8 cellular contexts compared by ENCODE assay signal in genomic region chr17:50866261-50866949, GRCh38. TPM values are rescaled to one million over a fixed set of nuclear protein-coding genes. Genes with fewer than 3 reads are reported as not detected.
DNase-seq lines count a peak whose midpoint lies in the region; ATAC-seq, FAIRE-seq and TF ChIP-seq lines count a peak whose summit lies in the region.

Gene TOB1, minus strand, starts transcription at chr17:50866354. Its CDS starts 2,337 bp downstream, at chr17:50864017.

- ATAC-seq in GM18873 (IDR thresholded peaks at IDR 0.05; ENCODE audit: low FRiP score, unreplicated experiment) (peak; percentile 50), HG03135 (IDR thresholded peaks at IDR 0.05; ENCODE audit: unreplicated experiment) (peak; percentile 69)

- H3K4me3 ChIP-seq in AG04449 (ENCODE audit: low read depth, low read length) (peak within 1 kb of the TSS; percentile 92), small intestine (ENCODE audit: low read depth in 1 of 2, low read length in 2 of 2) (peak within 1 kb of the TSS; percentile 85 to 99)

- POLR2A ChIA-PET in AG04449 (lab: Yijun Ruan, JAX): interaction anchor here (0.6 to 5.9 kb wide), 52 partner anchors 8 to 300 kb away, joined by 3 to 126 read pairs (median 5); partner anchors contain the start of genes NME1, NME2 and SPAG9

- CTCF ChIA-PET in AG04449 (lab: Yijun Ruan, JAX): interaction anchor here (1.0 to 21.7 kb wide), 3 partner anchors 14 to 98 kb away, joined by 3 to 758 read pairs (median 162); no protein-coding TSS in a partner anchor

- TF ChIP-seq CTCF in AG04449 (IDR thresholded peaks at IDR 0.05; ENCODE audit: insufficient read depth, low read length, missing control alignments): no peak
- no peak for TF ChIP-seq CTCF in VCaP (conservative IDR thresholded peaks at IDR 0.05)

- no peaks in the 10 kb centered on the region for H3K4me1 ChIP-seq in small intestine (ENCODE audit: control insufficient read depth in 2 of 2, insufficient read depth in 1 of 2, low read depth in 1 of 2, low read length in 1 of 2)

- in situ Hi-C loops in T47D (cut with HindIII; ENCODE audit: low pct_unique_long_range_greater_than_20kb, low sequenced_read_pairs): no loop called here

- no peak for FAIRE-seq in small intestine (lab: Jason Lieb, UNC)

- H3K27me3 ChIP-seq in small intestine (ENCODE audit: control insufficient read depth in 2 of 2, insufficient read depth in 2 of 2, low read length in 2 of 2): no peaks in the 10 kb centered on the region

- no peaks in the 10 kb centered on the region for H3K9me3 ChIP-seq in small intestine (ENCODE audit: control insufficient read depth, low read depth)

- H3K36me3 ChIP-seq in small intestine (ENCODE audit: control insufficient read depth in 2 of 2, insufficient read depth in 2 of 2, low read length in 2 of 2): peaks cover 0 to 8% of the 10 kb centered on the region in 2 donors

- DNase-seq in AG04449 (ENCODE audit: low read depth, low spot score) (peak; percentile 72), NCI-H2196 treated with DMSO at 0.1 percent for 48 hours (lab: John Stamatoyannopoulos, UW; ENCODE audit: unreplicated experiment) (peak; percentile 95), T47D (ENCODE audit: low read depth in 1 of 2, low spot score in 1 of 2) (peak; percentile 81 to 100), iPS-NIHi11 (ENCODE audit: low spot score) (peak; percentile 93), small intestine (peak; percentile 99)

- 0 to 1% (median 0%) methylated on average over 40 to 75 of the region's 75 CpGs for WGBS in small intestine, 3 donors

- H3K27ac ChIP-seq in VCaP (peak within 1 kb of the TSS; percentile 100), small intestine (ENCODE audit: low read depth in 1 of 2, low read length in 1 of 2) (peak within 1 kb of the TSS; percentile 98 to 100)

RNA-seq across cellular contexts. Expression of gene TOB1, which starts in this region (rescaled TPM):
- polyA plus RNA-seq in small intestine: 10 to 100 TPM; 24.6 to 42.0 (median 34.4) TPM

Comparison
In these comparisons a context has a peak if more than half of its experiments do, and no peak if none do; other contexts are left out.
1. Peak in every context shown above with its lines: DNase-seq, ATAC-seq, H3K4me3 ChIP-seq and H3K27ac ChIP-seq.